Comparison of ENCODE assay signal across 8 cellular contexts in genomic region chr3:160400631-160401150, GRCh38. TPM values are rescaled to one million over a fixed set of nuclear protein-coding genes. Genes with fewer than 3 reads are reported as not detected.
DNase-seq lines count a peak whose midpoint lies in the region; FAIRE-seq and TF ChIP-seq lines count a peak whose summit lies in the region.

No MANE protein-coding gene starts in this region.

- peaks cover 40% of the 10 kb centered on the region for H3K4me1 Mint-ChIP-seq in progenitor cell of endocrine pancreas (ENCODE audit: low read depth)

- no peak for FAIRE-seq in GM12892 (lab: Jason Lieb, UNC)

- H3K9me3 Mint-ChIP-seq in progenitor cell of endocrine pancreas (ENCODE audit: low read depth), result no peaks in the 10 kb centered on the region

- TF ChIP-seq CTCF in progenitor cell of endocrine pancreas (IDR thresholded peaks at IDR 0.05; ENCODE audit: unreplicated experiment), result peak; percentile 13

- H3K27ac Mint-ChIP-seq in progenitor cell of endocrine pancreas, result peak overlapping the region; percentile 100

- peak; percentile 10 for DNase-seq in GM12892 (ENCODE audit: insufficient read length)
- peak; percentile 12 for DNase-seq in LHCN-M2 (ENCODE audit: low read depth)
- peak; percentile 2 for DNase-seq in activated T-helper 9 cell treated with anti-CD3 and anti-CD28 coated beads, Interleukin-2, amount 50 U/mL, for 16 hours (ENCODE audit: low read depth)
- DNase-seq in cardiac septum (ENCODE audit: low spot score), result peak; percentile 77
- DNase-seq in progenitor cell of endocrine pancreas (ENCODE audit: low spot score, unreplicated experiment), result peak; percentile 32
- DNase-seq in NCI-H187 (lab: John Stamatoyannopoulos, UW), result no peak
- DNase-seq in hippocampal formation (lab: John Stamatoyannopoulos, UW), result no peak
- no peak for DNase-seq in NCI-H526 treated with DMSO at 0.1 percent for 48 hours (lab: John Stamatoyannopoulos, UW)

- H3K4me3 Mint-ChIP-seq in progenitor cell of endocrine pancreas (ENCODE audit: low read depth), result peak overlapping the region; percentile 96

- TF ChIP-seq POLR2A in GM12892 (IDR thresholded peaks at IDR 0.05; ENCODE audit: low read depth, low read length), result no peak

- intact Hi-C loops in cardiac septum (cut with DNase I), result loop anchor here (10.0 kb wide), 1 partner anchor 566 kb away; the partner anchor contains the start of gene SCHIP1

- no peaks in the 10 kb centered on the region for H3K27me3 Mint-ChIP-seq in progenitor cell of endocrine pancreas

- H3K36me3 Mint-ChIP-seq in progenitor cell of endocrine pancreas (ENCODE audit: insufficient read depth), result peaks cover 2% of the 10 kb centered on the region

RNA-seq across cellular contexts. Expression of gene SMC4, which starts 1.2 kb away (rescaled TPM):
- polyA plus RNA-seq in GM12892 (2012; ENCODE audit: missing spikeins), result 115 TPM
- total RNA-seq in LHCN-M2 (2014; rRNA removed) (130 and 186 TPM in 2 replicates), cardiac septum (17.5 TPM), progenitor cell of endocrine pancreas (79.1 and 83.2 TPM in 2 replicates)
- polyA plus RNA-seq in LHCN-M2 (2012), result 27.8 TPM

RNA-seq across cellular contexts. Expression of gene IFT80, which starts 1.7 kb away (rescaled TPM):
- 17.4 TPM for polyA plus RNA-seq in GM12892 (2012; ENCODE audit: missing spikeins)
- total RNA-seq in LHCN-M2 (2014; rRNA removed) (30.7 and 48.6 TPM in 2 replicates), cardiac septum (10.7 TPM), progenitor cell of endocrine pancreas (48.1 and 52.4 TPM in 2 replicates)
- polyA plus RNA-seq in LHCN-M2 (2012), result 6.7 TPM

RNA-seq across cellular contexts. Expression of gene TRIM59, which starts 48.9 kb away (rescaled TPM):
- polyA plus RNA-seq in GM12892 (2012; ENCODE audit: missing spikeins), result 14.1 TPM
- total RNA-seq in LHCN-M2 (2014; rRNA removed) (33.0 and 45.5 TPM in 2 replicates), cardiac septum (0.51 TPM), progenitor cell of endocrine pancreas (24.5 and 24.8 TPM in 2 replicates)
- polyA plus RNA-seq in LHCN-M2 (2012), result 11.2 TPM

Comparison
In these comparisons a context has a peak if more than half of its experiments do, and no peak if none do; other contexts are left out.
1. DNase-seq: peak in GM12892 (single experiment), LHCN-M2 (single experiment), activated T-helper 9 cell treated with anti-CD3 and anti-CD28 coated beads, Interleukin-2, amount 50 U/mL, for 16 hours (single experiment), cardiac septum (single experiment) and progenitor cell of endocrine pancreas (single experiment); none in NCI-H187 (0 of 2), hippocampal formation (0 of 2) and NCI-H526 treated with DMSO at 0.1 percent for 48 hours (single experiment).
2. RNA of gene TRIM59, which starts 48.9 kb away (total RNA-seq): 33.0 to 45.5 TPM in LHCN-M2 and 24.5 to 24.8 TPM in progenitor cell of endocrine pancreas; 0.51 TPM in cardiac septum (single experiment); every median in the first group is over 10 times any median in the second.